ENCODE assay signal across 12 cellular contexts in genomic region chr7:25207887-25208286, GRCh38. TPM values are rescaled to one million over a fixed set of nuclear protein-coding genes. Genes with fewer than 3 reads are reported as not detected.
"Had no signal": no experiment of that assay in that cellular context is flagged by ENCODE, and none has a peak within 500 bp of the region (broad histone marks: within the 10 kb centered on the region; RNA-seq: fewer than 3 reads in every experiment).

No MANE protein-coding gene starts in this region.

- DNase-seq: GM23248, GOT3, H7, HFFc6, IMR-90 had no signal

- FAIRE-seq: HepG2, K562 had no signal

- H3K4me3 ChIP-seq: GM23248, HAP-1, K562 had no signal

- H3K36me3 ChIP-seq: HAP-1 had no signal

- H3K4me1 ChIP-seq: HAP-1 had no signal

- H3K9ac ChIP-seq: GM23248 had no signal

- H3K9me3 ChIP-seq: HAP-1 had no signal

- ATAC-seq: HCT116, HepG2, K562 had no signal

- H3K27ac ChIP-seq: GM23248, HL-60 had no signal

RNA-seq across cellular contexts. Expression of gene NPVF, which starts 20.4 kb away (rescaled TPM):
- total RNA-seq: GM23248, H4, H7, HepG2, HFFc6, HT1080, IMR-90, K562 had no signal
